17 cellular contexts compared by ENCODE assay signal in the genomic region with DNA sequence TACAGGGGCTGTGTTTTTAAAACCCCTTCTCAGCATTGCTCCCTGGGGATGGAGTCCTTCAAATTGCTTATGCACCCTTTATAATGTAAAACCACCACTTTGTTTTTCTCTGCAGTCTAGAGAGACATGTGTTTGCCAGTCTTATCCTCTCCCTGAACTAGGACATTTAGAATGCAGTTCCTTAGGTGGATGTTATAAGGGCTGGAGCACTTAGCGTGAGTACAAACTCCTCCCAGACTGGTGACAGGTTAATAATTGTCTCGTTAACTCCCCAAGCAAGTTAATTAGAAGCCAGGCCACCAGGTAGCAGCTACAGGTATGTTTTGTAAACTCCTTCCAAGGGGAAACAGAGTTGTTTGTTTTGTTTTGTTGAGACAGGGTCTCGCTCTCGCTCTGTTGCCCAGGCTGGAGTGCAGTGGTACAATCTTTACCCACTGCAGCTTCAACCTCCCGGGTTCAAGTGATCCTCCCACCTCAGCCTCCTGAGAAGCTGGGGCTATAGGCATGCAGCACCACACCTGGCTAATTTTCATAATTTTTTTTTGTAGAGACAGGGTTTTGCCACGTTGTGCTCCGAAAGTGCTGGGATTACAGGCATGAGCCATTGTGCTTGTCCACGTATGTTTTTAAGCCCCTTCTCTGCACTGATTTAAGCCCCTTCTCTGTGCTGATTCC.
DNase-seq lines count a peak whose midpoint lies in the region; ATAC-seq and TF ChIP-seq lines count a peak whose summit lies in the region.
"Had no signal": no experiment of that assay in that cellular context is flagged by ENCODE, and none has a peak within 500 bp of the region (broad histone marks: within the 10 kb centered on the region; RNA-seq: fewer than 3 reads in every experiment).

No MANE protein-coding gene starts in this region.

- no peaks in the 10 kb centered on the region for H3K9me3 Mint-ChIP-seq in stimulated activated memory B cell treated with anti-CD40 and anti-IgM and Interleukin-4, amounts not matched to agents 10 μg/mL and 1 μg/mL and 100 μg/mL, for 72 hours
- H3K9me3 Mint-ChIP-seq: activated T-cell treated with anti-CD3 and anti-CD28 coated beads, Interleukin-2, amount 50 U/mL, for 24 hours had no signal

- no peaks in the 10 kb centered on the region for H3K36me3 Mint-ChIP-seq in stimulated activated memory B cell treated with anti-CD40 and anti-IgM and Interleukin-4, amounts not matched to agents 10 μg/mL and 1 μg/mL and 100 μg/mL, for 72 hours

- H3K27ac Mint-ChIP-seq in stimulated activated memory B cell treated with anti-CD40 and anti-IgM and Interleukin-4, amounts not matched to agents 10 μg/mL and 1 μg/mL and 100 μg/mL, for 72 hours, result peak overlapping the region; percentile 75
- H3K27ac Mint-ChIP-seq: activated naive CD8-positive, alpha-beta T cell treated with anti-CD3 and anti-CD28 coated beads, Interleukin-2, amount 10 ng/mL, durations not matched to agents 7 days and 5 days; activated T-cell treated with anti-CD3 and anti-CD28 coated beads, Interleukin-2, amount 50 U/mL, for 24 hours had no signal

- peaks cover 25% of the 10 kb centered on the region for H3K4me1 Mint-ChIP-seq in stimulated activated memory B cell treated with anti-CD40 and anti-IgM and Interleukin-4, amounts not matched to agents 10 μg/mL and 1 μg/mL and 100 μg/mL, for 72 hours

- peaks cover 10% of the 10 kb centered on the region; the same call in 1 of the 2 replicates for H3K4me1 ChIP-seq in HAP-1

- H3K9me3 ChIP-seq in HAP-1, result no peaks in the 10 kb centered on the region
- H3K9me3 ChIP-seq: MG63 had no signal

- ATAC-seq in left lobe of liver, result peak; percentile 96
- no peak for ATAC-seq in stimulated activated memory B cell treated with anti-CD40 and anti-IgM and Interleukin-4, amounts not matched to agents 10 μg/mL and 1 μg/mL and 100 μg/mL, for 72 hours

- no peak for TF ChIP-seq CTCF in VCaP (conservative IDR thresholded peaks at IDR 0.05)

- no peaks in the 10 kb centered on the region for H3K27me3 Mint-ChIP-seq in stimulated activated memory B cell treated with anti-CD40 and anti-IgM and Interleukin-4, amounts not matched to agents 10 μg/mL and 1 μg/mL and 100 μg/mL, for 72 hours
- H3K27me3 Mint-ChIP-seq: activated T-cell treated with anti-CD3 and anti-CD28 coated beads, Interleukin-2, amount 50 U/mL, for 24 hours had no signal

- no peak overlapping the region for H3K4me3 ChIP-seq in HAP-1
- H3K4me3 ChIP-seq: BLaER1 treated with 17β-estradiol and CSF1 and Interleukin-3, amounts not matched to agents 10 nM and 100 nM; MG63 had no signal

- no peak overlapping the region for H3K4me3 Mint-ChIP-seq in stimulated activated memory B cell treated with anti-CD40 and anti-IgM and Interleukin-4, amounts not matched to agents 10 μg/mL and 1 μg/mL and 100 μg/mL, for 72 hours
- H3K4me3 Mint-ChIP-seq: activated naive CD8-positive, alpha-beta T cell treated with anti-CD3 and anti-CD28 coated beads, Interleukin-2, amount 10 ng/mL, durations not matched to agents 7 days and 5 days; activated T-cell treated with anti-CD3 and anti-CD28 coated beads, Interleukin-2, amount 50 U/mL, for 24 hours had no signal

- no peaks in the 10 kb centered on the region for H3K36me3 ChIP-seq in HAP-1 (replicated peaks)
- H3K36me3 ChIP-seq: MG63 had no signal

- H3K27me3 ChIP-seq in HAP-1 (ENCODE audit: low read depth), result peaks cover 35% of the 10 kb centered on the region
- H3K27me3 ChIP-seq: BLaER1 treated with 17β-estradiol and CSF1 and Interleukin-3, amounts not matched to agents 10 nM and 100 nM; MG63 had no signal

- in situ Hi-C loops in HAP-1 (cut with MboI; ENCODE audit: low sequenced_read_pairs), result no loop called here

- DNase-seq in HAP-1 (ENCODE audit: low spot score in 2 of 2), result peak; percentile 46 to 83
- DNase-seq in left lobe of liver (ENCODE audit: low spot score), result no peak
- DNase-seq in HK-2 (ENCODE audit: unreplicated experiment), result no peak
- no peak for DNase-seq in activated CD4-positive, alpha-beta T cell treated with anti-CD3 and anti-CD28 coated beads for 4 hours
- no peak for DNase-seq in NCI-H82 (lab: John Stamatoyannopoulos, UW)
- DNase-seq in GDM1 (lab: John Stamatoyannopoulos, UW), result no peak
- DNase-seq: activated CD4-positive, alpha-beta T cell treated with anti-CD3 and anti-CD28 coated beads, Interleukin-2, amount 50 U/mL, for 1 hour; activated naive CD8-positive, alpha-beta T cell treated with anti-CD3 and anti-CD28 coated beads, Interleukin-2, amount 10 ng/mL, durations not matched to agents 7 days and 5 days; activated T-cell treated with anti-CD3 and anti-CD28 coated beads, Interleukin-2, amount 50 U/mL, for 24 hours; MG63; NCI-H2171 treated with DMSO at 0.1 percent for 48 hours; posterior cingulate gyrus; SHP77 treated with DMSO at 0.1 percent for 48 hours; stimulated activated CD4-positive, alpha-beta T cell treated with anti-CD3 and anti-CD28 coated beads, Interleukin-12 subunit alpha, Interleukin-12 subunit beta, amount 100 ng/mL, for 4 hours had no signal

- H3K27ac ChIP-seq in VCaP, result peak overlapping the region; percentile 40; the same call in 1 of the 2 replicates
- H3K27ac ChIP-seq: BLaER1 treated with 17β-estradiol and CSF1 and Interleukin-3, amounts not matched to agents 10 nM and 100 nM had no signal

Comparison
In these comparisons a context has a peak if more than half of its experiments do, and no peak if none do; other contexts are left out.
1. DNase-seq: peak in HAP-1 (2 of 2); none in left lobe of liver (single experiment), HK-2 (single experiment), activated CD4-positive, alpha-beta T cell treated with anti-CD3 and anti-CD28 coated beads for 4 hours (0 of 2), NCI-H82 (single experiment) and GDM1 (single experiment).